Comparison of ENCODE assay signal across 1 cellular context in genomic region chr14:23005861-23006534, GRCh38.
TF ChIP-seq lines count a peak whose summit lies in the region.

No MANE protein-coding gene starts in this region.

TF ChIP-seq in A549, 52 proteins besides CTCF, POLR2A, EP300 and RAD21 (continued from another document):
- TF ChIP-seq MAX (IDR thresholded peaks at IDR 0.05), result no peak
- TF ChIP-seq JUN (IDR thresholded peaks at IDR 0.05), result no peak
- no peak for TF ChIP-seq POLR2AphosphoS2 (conservative IDR thresholded peaks at IDR 0.05; ENCODE audit: low read length)
- TF ChIP-seq PHF8 (IDR thresholded peaks at IDR 0.05; ENCODE audit: borderline replicate concordance, low read depth), result no peak
- TF ChIP-seq JUNB (IDR thresholded peaks at IDR 0.05), result no peak
- no peak for TF ChIP-seq E2F6 (IDR thresholded peaks at IDR 0.05; ENCODE audit: borderline replicate concordance, low read depth)
